8 cellular contexts compared by ENCODE assay signal in genomic region chr22:45262931-45263789, GRCh38. TPM values are rescaled to one million over a fixed set of nuclear protein-coding genes. Genes with fewer than 3 reads are reported as not detected.
DNase-seq lines count a peak whose midpoint lies in the region; ATAC-seq lines count a peak whose summit lies in the region.

No MANE protein-coding gene starts in this region.

- H3K9me3 Mint-ChIP-seq in activated CD4-positive, alpha-beta memory T cell treated with anti-CD3 and anti-CD28 coated beads for 36 hours, result no peaks in the 10 kb centered on the region

- ATAC-seq in GM19395 (IDR thresholded peaks at IDR 0.05; ENCODE audit: unreplicated experiment) (peak; percentile 84), HG03354 (IDR thresholded peaks at IDR 0.05; ENCODE audit: poor library complexity, severe bottlenecking, unreplicated experiment) (peak; percentile 82)

- H3K4me3 ChIP-seq in mesendoderm (ENCODE audit: low read length), result no peak overlapping the region
- no peak overlapping the region for H3K4me3 ChIP-seq in effector memory CD4-positive, alpha-beta T cell (ENCODE audit: insufficient read depth, low read depth, low read length, poor library complexity, severe bottlenecking)

- H3K36me3 ChIP-seq in mesendoderm (ENCODE audit: control insufficient read depth, insufficient read depth, low read length), result no peaks in the 10 kb centered on the region
- no peaks in the 10 kb centered on the region for H3K36me3 ChIP-seq in effector memory CD4-positive, alpha-beta T cell (ENCODE audit: control insufficient read depth, insufficient read depth, low read length)

- no peak overlapping the region for H3K18ac ChIP-seq in mesendoderm (ENCODE audit: low read length)

- H3K27ac ChIP-seq in mesendoderm (ENCODE audit: low read depth, low read length), result no peak overlapping the region
- no peak overlapping the region for H3K27ac ChIP-seq in effector memory CD4-positive, alpha-beta T cell (ENCODE audit: insufficient read depth, low read length, poor library complexity, severe bottlenecking)

- no peak overlapping the region for H2BK15ac ChIP-seq in mesendoderm (replicated peaks; ENCODE audit: low read depth)

- H4K5ac ChIP-seq in mesendoderm (ENCODE audit: low read length), result no peak overlapping the region

- POLR2A ChIA-PET in activated CD4-positive, alpha-beta memory T cell treated with anti-CD3 and anti-CD28 coated beads for 36 hours (lab: Charles Lee), result no interaction called here

- H3K23ac ChIP-seq in mesendoderm (ENCODE audit: low read length), result no peak overlapping the region

- no peaks in the 10 kb centered on the region for H3K4me1 Mint-ChIP-seq in activated CD4-positive, alpha-beta memory T cell treated with anti-CD3 and anti-CD28 coated beads for 36 hours (ENCODE audit: low read depth)

- no peak overlapping the region for H4K8ac ChIP-seq in mesendoderm (ENCODE audit: low read depth, low read length)

- intact Hi-C loops in activated CD4-positive, alpha-beta memory T cell treated with anti-CD3 and anti-CD28 coated beads for 36 hours (cut with micrococcal nuclease), result no loop called here

- no peaks in the 10 kb centered on the region for H3K79me2 ChIP-seq in mesendoderm (ENCODE audit: control insufficient read depth, insufficient read depth, low read length)

- no peak overlapping the region for H3K4me2 ChIP-seq in mesendoderm (ENCODE audit: low read length)

- DNase-seq in Caki2 (ENCODE audit: low read depth) (peak; percentile 41), SKM-1 (lab: John Stamatoyannopoulos, UW; ENCODE audit: unreplicated experiment) (peak; percentile 78), mesendoderm (peak; percentile 36)
- no peak for DNase-seq in activated CD4-positive, alpha-beta memory T cell treated with anti-CD3 and anti-CD28 coated beads for 36 hours
- DNase-seq in effector memory CD4-positive, alpha-beta T cell, result no peak
- DNase-seq in stimulated activated CD4-positive, alpha-beta T cell treated with anti-CD3 and anti-CD28 coated beads, Interleukin-4, amount 100 ng/mL, for 1 hour, result no peak

- H3K4me3 Mint-ChIP-seq in activated CD4-positive, alpha-beta memory T cell treated with anti-CD3 and anti-CD28 coated beads for 36 hours, result no peak overlapping the region

- no CpG with 5 or more reads among the region's 20 CpGs for WGBS in mesendoderm (ENCODE audit: extremely low coverage, insufficient coverage, low lambda C conversion rate)

- H3K27ac Mint-ChIP-seq in activated CD4-positive, alpha-beta memory T cell treated with anti-CD3 and anti-CD28 coated beads for 36 hours, result no peak overlapping the region

- H2AK5ac ChIP-seq in mesendoderm (ENCODE audit: low read length), result no peak overlapping the region

- H3K27me3 Mint-ChIP-seq in activated CD4-positive, alpha-beta memory T cell treated with anti-CD3 and anti-CD28 coated beads for 36 hours, result peaks cover 5% of the 10 kb centered on the region

- CTCF ChIA-PET in activated CD4-positive, alpha-beta memory T cell treated with anti-CD3 and anti-CD28 coated beads for 36 hours (lab: Charles Lee), result no interaction called here

- H3K36me3 Mint-ChIP-seq in activated CD4-positive, alpha-beta memory T cell treated with anti-CD3 and anti-CD28 coated beads for 36 hours, result no peaks in the 10 kb centered on the region

- H3K27me3 ChIP-seq in mesendoderm (ENCODE audit: insufficient read depth, low read length, poor library complexity), result no peaks in the 10 kb centered on the region
- H3K27me3 ChIP-seq in effector memory CD4-positive, alpha-beta T cell (replicated peaks; ENCODE audit: control insufficient read depth, insufficient read depth, low read length, poor library complexity, severe bottlenecking), result no peaks in the 10 kb centered on the region

- no peaks in the 10 kb centered on the region for H3K9me3 ChIP-seq in effector memory CD4-positive, alpha-beta T cell (ENCODE audit: control insufficient read depth, low read length)

- no peak overlapping the region for H3K4ac ChIP-seq in mesendoderm (ENCODE audit: low read depth, low read length)

- no peaks in the 10 kb centered on the region for H3K4me1 ChIP-seq in mesendoderm (ENCODE audit: control insufficient read depth, low read depth, low read length)
- peaks cover 3% of the 10 kb centered on the region for H3K4me1 ChIP-seq in effector memory CD4-positive, alpha-beta T cell (ENCODE audit: control insufficient read depth, insufficient read depth, low read length, poor library complexity, severe bottlenecking)

- H3K79me1 ChIP-seq in mesendoderm (ENCODE audit: low read length), result no peaks in the 10 kb centered on the region

- no peak overlapping the region for H2BK120ac ChIP-seq in mesendoderm (ENCODE audit: low read depth, low read length)

- H3K9ac ChIP-seq in mesendoderm (ENCODE audit: low read length), result no peak overlapping the region

- in situ Hi-C loops in Caki2 (cut with HindIII; ENCODE audit: low pct_unique_long_range_greater_than_20kb, low sequenced_read_pairs), result no loop called here

- H2BK5ac ChIP-seq in mesendoderm (ENCODE audit: low read length), result no peak overlapping the region

- H3K56ac ChIP-seq in mesendoderm (ENCODE audit: low read length), result peak overlapping the region; percentile 53

RNA-seq across cellular contexts. Expression of gene UPK3A, which starts 21.6 kb away (rescaled TPM):
- 2.1 and 5.9 TPM in 2 replicates for total RNA-seq in Caki2 (2014; rRNA removed; shearing (Covaris generic); ENCODE audit: low replicate concordance)
- 0.08 TPM for polyA plus RNA-seq in mesendoderm (2013, experiment 1 of 2)
- 0.04 TPM for polyA plus RNA-seq in mesendoderm (2013, experiment 2 of 2)
- total RNA-seq in activated CD4-positive, alpha-beta memory T cell treated with anti-CD3 and anti-CD28 coated beads for 36 hours, result not detected

RNA-seq across cellular contexts. Expression of gene KIAA0930, which starts 22.5 kb away (rescaled TPM):
- total RNA-seq in Caki2 (2014; rRNA removed; shearing (Covaris generic); ENCODE audit: low replicate concordance), result 102 and 131 TPM in 2 replicates
- polyA plus RNA-seq in mesendoderm (2013, experiment 1 of 2), result 38.5 TPM
- 41.4 TPM for polyA plus RNA-seq in mesendoderm (2013, experiment 2 of 2)
- total RNA-seq in activated CD4-positive, alpha-beta memory T cell treated with anti-CD3 and anti-CD28 coated beads for 36 hours, result 10 to 100 TPM; 31.1 to 31.9 TPM

RNA-seq across cellular contexts. Expression of gene FAM118A, which starts 46.6 kb away (rescaled TPM):
- total RNA-seq in Caki2 (2014; rRNA removed; shearing (Covaris generic); ENCODE audit: low replicate concordance), result 14.6 and 35.8 TPM in 2 replicates
- polyA plus RNA-seq in mesendoderm (2013, experiment 1 of 2), result 12.1 TPM
- polyA plus RNA-seq in mesendoderm (2013, experiment 2 of 2), result 11.1 TPM
- total RNA-seq in activated CD4-positive, alpha-beta memory T cell treated with anti-CD3 and anti-CD28 coated beads for 36 hours, result 10 to 100 TPM; 55.0 to 56.5 TPM

Comparison
In these comparisons a context has a peak if more than half of its experiments do, and no peak if none do; other contexts are left out.
1. DNase-seq: peak in Caki2 (single experiment), SKM-1 (single experiment) and mesendoderm (single experiment); none in activated CD4-positive, alpha-beta memory T cell treated with anti-CD3 and anti-CD28 coated beads for 36 hours (single experiment), effector memory CD4-positive, alpha-beta T cell (0 of 3) and stimulated activated CD4-positive, alpha-beta T cell treated with anti-CD3 and anti-CD28 coated beads, Interleukin-4, amount 100 ng/mL, for 1 hour (single experiment).